11 cellular contexts compared by ENCODE assay signal in the genomic region with DNA sequence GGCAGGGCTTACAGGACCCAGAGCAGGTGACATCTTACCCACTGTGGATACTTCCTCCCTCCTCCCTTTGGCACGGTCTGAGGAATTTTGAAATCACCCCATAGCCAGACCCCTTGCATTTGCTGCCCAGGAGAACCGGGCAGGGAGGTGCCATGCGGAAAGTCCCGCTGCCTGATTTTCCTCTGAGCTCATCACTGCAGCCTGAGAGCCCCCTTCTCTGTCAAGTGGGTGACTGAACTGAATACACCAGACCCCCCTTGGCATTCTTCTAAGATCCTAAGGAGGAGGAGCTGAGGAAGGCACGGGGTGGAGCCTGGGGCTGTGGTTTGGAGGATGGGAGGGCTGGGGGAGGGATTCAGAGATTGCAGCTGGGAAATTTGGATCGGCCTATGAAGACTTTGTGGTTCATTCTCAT.
DNase-seq lines count a peak whose midpoint lies in the region; ATAC-seq, FAIRE-seq and TF ChIP-seq lines count a peak whose summit lies in the region.
"Had no signal": no experiment of that assay in that cellular context is flagged by ENCODE, and none has a peak within 500 bp of the region (broad histone marks: within the 10 kb centered on the region; RNA-seq: fewer than 3 reads in every experiment).

No MANE protein-coding gene starts in this region.

- ATAC-seq in HG02642 (IDR thresholded peaks at IDR 0.05; ENCODE audit: poor library complexity, unreplicated experiment), result no peak
- ATAC-seq: activated naive CD8-positive, alpha-beta T cell treated with anti-CD3 and anti-CD28 coated beads, Interleukin-2, amount 50 U/mL, for 24 hours had no signal

- H3K27me3 ChIP-seq in prostate gland (replicated peaks; ENCODE audit: insufficient read depth) (no peaks in the 10 kb centered on the region), small intestine (ENCODE audit: control insufficient read depth in 2 of 2, insufficient read depth in 2 of 2, low read length in 2 of 2) (no peaks in the 10 kb centered on the region)
- H3K27me3 ChIP-seq: heart right ventricle had no signal

- DNase-seq in ELF-1 (ENCODE audit: low read depth, low spot score) (peak; percentile 61), RWPE1 (ENCODE audit: low spot score) (no peak), fibroblast of peridontal ligament (ENCODE audit: extremely low read depth) (peak; percentile 86), prostate gland (ENCODE audit: low spot score) (no peak), GM19240 (ENCODE audit: insufficient read length, low spot score) (no peak), small intestine (no peak), NCI-H2196 treated with DMSO at 0.1 percent for 48 hours (lab: John Stamatoyannopoulos, UW; ENCODE audit: unreplicated experiment) (no peak)
- DNase-seq: activated naive CD8-positive, alpha-beta T cell treated with anti-CD3 and anti-CD28 coated beads, Interleukin-2, amount 50 U/mL, for 24 hours; NK-92 treated with Interleukin-12 subunit alpha and Interleukin-12 subunit beta, amount 100 ng/mL, for 24 hours had no signal

- CTCF ChIA-PET in RWPE1 (lab: Yijun Ruan, JAX), result interaction anchor here (0.6 kb wide), 1 partner anchor 163 kb away, joined by 3 read pairs; no protein-coding TSS in a partner anchor

- H3K27ac ChIP-seq in RWPE1 (peak overlapping the region; percentile 74), prostate gland (peak overlapping the region; percentile 40 to 61), small intestine (ENCODE audit: low read depth in 1 of 2, low read length in 1 of 2) (peak overlapping the region in 1 of 2 donors; percentile 6)

- TF ChIP-seq CTCF in RWPE1 (conservative IDR thresholded peaks at IDR 0.05; ENCODE audit: low read depth) (no peak), prostate gland (IDR thresholded peaks at IDR 0.05) (no peak)

- H3K9me3 ChIP-seq in prostate gland (no peaks in the 10 kb centered on the region), small intestine (ENCODE audit: control insufficient read depth, low read depth) (no peaks in the 10 kb centered on the region)
- H3K9me3 ChIP-seq: heart right ventricle had no signal

- POLR2A ChIA-PET in RWPE1 (lab: Yijun Ruan, JAX; ENCODE audit: low non-redundant PET), result no interaction called here

- WGBS in prostate gland, result 50% methylated on average over 6 of the region's 6 CpGs
- 62 to 83% (median 67%) methylated on average over 6 of the region's 6 CpGs for WGBS in small intestine, 3 donors

- H3K4me3 ChIP-seq in prostate gland (no peak overlapping the region), small intestine (ENCODE audit: low read depth in 1 of 2, low read length in 2 of 2) (peak overlapping the region in 1 of 2 donors; percentile 23)
- H3K4me3 ChIP-seq: heart right ventricle had no signal

- H3K36me3 ChIP-seq in prostate gland, result no peaks in the 10 kb centered on the region
- no peaks in the 10 kb centered on the region for H3K36me3 ChIP-seq in small intestine (ENCODE audit: control insufficient read depth in 2 of 2, insufficient read depth in 2 of 2, low read length in 2 of 2)

- intact Hi-C loops in prostate gland (cut with DNase I), result no loop called here

- TF ChIP-seq POLR2A in prostate gland (IDR thresholded peaks at IDR 0.05), result no peak

- H3K4me1 ChIP-seq in prostate gland (replicated peaks) (peaks cover 21% of the 10 kb centered on the region), small intestine (ENCODE audit: control insufficient read depth in 2 of 2, insufficient read depth in 1 of 2, low read depth in 1 of 2, low read length in 1 of 2) (no peaks in the 10 kb centered on the region)

- no peak for FAIRE-seq in small intestine (lab: Jason Lieb, UNC)

Comparison
In these comparisons a context has a peak if more than half of its experiments do, and no peak if none do; other contexts are left out.
1. DNase-seq: peak in ELF-1 (single experiment) and fibroblast of peridontal ligament (single experiment); none in RWPE1 (single experiment), prostate gland (single experiment), GM19240 (single experiment), small intestine (single experiment) and NCI-H2196 treated with DMSO at 0.1 percent for 48 hours (single experiment).